ENCODE assay signal across 1 cellular context in genomic region chr22:50190182-50190951, GRCh38.
A peak's percentile ranks its signal among the peaks of the same experiment; 100 is the strongest.
TF ChIP-seq lines count a peak whose summit lies in the region.

No MANE protein-coding gene starts in this region.

TF ChIP-seq in K562, 482 proteins besides CTCF, POLR2A, EP300 and RAD21 (continued from another document):
- no peak for TF ChIP-seq ZNF609 (CRISPR knock-in tag; IDR thresholded peaks at IDR 0.05; ENCODE audit: borderline replicate concordance)
- no peak for TF ChIP-seq TCFL5 (CRISPR knock-in tag; conservative IDR thresholded peaks at IDR 0.05)
- no peak for TF ChIP-seq SNAPC5 (CRISPR knock-in tag; IDR thresholded peaks at IDR 0.05)
- TF ChIP-seq VEZF1 (CRISPR knock-in tag; IDR thresholded peaks at IDR 0.05): peak; percentile 92
